20 cellular contexts compared by ENCODE assay signal in the genomic region with DNA sequence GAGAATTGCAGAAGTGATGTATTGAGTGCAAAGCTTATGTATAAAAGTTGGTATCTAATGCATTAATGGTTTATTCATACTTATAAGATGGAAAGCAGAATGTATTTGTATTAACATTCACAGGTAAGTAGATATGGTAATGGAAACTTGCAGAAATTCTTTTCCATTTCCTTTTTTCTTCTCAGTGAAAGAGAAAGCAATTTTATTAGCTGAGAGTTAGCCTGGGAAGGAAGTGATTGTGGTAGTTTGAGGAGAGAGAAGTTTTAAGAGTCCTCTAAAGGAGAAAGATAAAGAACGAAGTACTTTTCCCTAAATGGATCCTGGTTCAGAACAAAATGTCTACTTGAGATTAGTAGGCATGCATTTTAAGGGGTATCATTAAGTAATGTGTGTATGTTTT.
DNase-seq lines count a peak whose midpoint lies in the region; ATAC-seq and TF ChIP-seq lines count a peak whose summit lies in the region.
"Had no signal": no experiment of that assay in that cellular context is flagged by ENCODE, and none has a peak within 500 bp of the region (broad histone marks: within the 10 kb centered on the region; RNA-seq: fewer than 3 reads in every experiment).

No MANE protein-coding gene starts in this region.

- POLR2A ChIA-PET in IMR-90 (lab: Charles Lee; ENCODE audit: unreplicated experiment), result no interaction called here

- H3K9me3 Mint-ChIP-seq in stimulated activated effector memory CD8-positive, alpha-beta T cell treated with anti-CD3 and anti-CD28 coated beads, Interleukin-12 subunit alpha, Interleukin-12 subunit beta, amount 100 ng/mL, for 72 hours, result peaks cover 18% of the 10 kb centered on the region
- H3K9me3 Mint-ChIP-seq: type B pancreatic cell had no signal

- peak overlapping the region; percentile 24 for H2BK5ac ChIP-seq in IMR-90 (ENCODE audit: low read depth, low read length, poor library complexity, severe bottlenecking)

- no peak overlapping the region for H2BK120ac ChIP-seq in IMR-90 (ENCODE audit: low read depth, low read length)

- ATAC-seq in GM19397 (IDR thresholded peaks at IDR 0.05; ENCODE audit: unreplicated experiment) (peak; percentile 35), HG02610 (IDR thresholded peaks at IDR 0.05; ENCODE audit: unreplicated experiment) (peak; percentile 32), IMR-90 (ENCODE audit: low read depth) (no peak), Right ventricle myocardium inferior (no peak)
- no peak for ATAC-seq in stimulated activated effector memory CD8-positive, alpha-beta T cell treated with anti-CD3 and anti-CD28 coated beads, Interleukin-12 subunit alpha, Interleukin-12 subunit beta, amount 100 ng/mL, for 72 hours
- ATAC-seq: HepG2 had no signal

- no peak overlapping the region for H3K4me3 Mint-ChIP-seq in stimulated activated effector memory CD8-positive, alpha-beta T cell treated with anti-CD3 and anti-CD28 coated beads, Interleukin-12 subunit alpha, Interleukin-12 subunit beta, amount 100 ng/mL, for 72 hours
- H3K4me3 Mint-ChIP-seq: activated naive CD8-positive, alpha-beta T cell treated with anti-CD3 and anti-CD28 coated beads for 36 hours; type B pancreatic cell had no signal

- no CpG with 5 or more reads among the region's 1 CpG for WGBS in IMR-90 (ENCODE audit: extremely low coverage in 2 of 2, insufficient read length in 1 of 2), 2 experiments

- H3K9me3 ChIP-seq in BLaER1 treated with 17β-estradiol and CSF1 and Interleukin-3, amounts not matched to agents 10 nM and 100 nM (replicated peaks in 1 of 11), result peaks cover 0 to 10% (median 0%) of the 10 kb centered on the region in 11 experiments; a peak in 5 of 22 replicates
- no peaks in the 10 kb centered on the region for H3K9me3 ChIP-seq in IMR-90 (ENCODE audit: control insufficient read depth, insufficient read depth, low read length)

- in situ Hi-C loops in IMR-90 (cut with MboI; ENCODE audit: low sequenced_read_pairs), result no loop called here

- peaks cover 0 to 84% (median 30%) of the 10 kb centered on the region in 10 experiments; a peak in 14 of 20 replicates for H3K4me1 ChIP-seq in BLaER1 treated with 17β-estradiol and CSF1 and Interleukin-3, amounts not matched to agents 10 nM and 100 nM
- peaks cover 2% of the 10 kb centered on the region; the same call in 1 of the 2 replicates for H3K4me1 ChIP-seq in IMR-90 (ENCODE audit: control insufficient read depth, insufficient read depth, low read length)

- no TSS peak for BruUV-seq in IMR-90 (replicated peaks; lab: Mats Ljungman, UMichigan)

- no peaks in the 10 kb centered on the region for H3K36me3 Mint-ChIP-seq in stimulated activated effector memory CD8-positive, alpha-beta T cell treated with anti-CD3 and anti-CD28 coated beads, Interleukin-12 subunit alpha, Interleukin-12 subunit beta, amount 100 ng/mL, for 72 hours
- H3K36me3 Mint-ChIP-seq: activated naive CD8-positive, alpha-beta T cell treated with anti-CD3 and anti-CD28 coated beads for 36 hours; type B pancreatic cell had no signal

- no peak overlapping the region for H3K4ac ChIP-seq in IMR-90 (ENCODE audit: low read depth, low read length)

- H2AK5ac ChIP-seq in IMR-90 (ENCODE audit: low read depth, low read length), result no peak overlapping the region

- no peak overlapping the region for H3K14ac ChIP-seq in IMR-90 (replicated peaks; ENCODE audit: low read depth, low read length)

- no peak overlapping the region for H4K91ac ChIP-seq in IMR-90 (ENCODE audit: insufficient read depth, low read depth, low read length)

- H4K5ac ChIP-seq in IMR-90 (ENCODE audit: low read depth, low read length), result no peak overlapping the region; the same call in 1 of the 2 replicates

- TF ChIP-seq CTCF in IMR-90 (conservative IDR thresholded peaks at IDR 0.05; ENCODE audit: low read depth, low read length), result no peak

- no peaks in the 10 kb centered on the region for H3K36me3 ChIP-seq in BLaER1 treated with 17β-estradiol and CSF1 and Interleukin-3, amounts not matched to agents 10 nM and 100 nM
- H3K36me3 ChIP-seq in IMR-90 (ENCODE audit: control insufficient read depth, insufficient read depth, low read length), result no peaks in the 10 kb centered on the region

- H4K20me1 ChIP-seq in BLaER1 treated with 17β-estradiol and CSF1 and Interleukin-3, amounts not matched to agents 10 nM and 100 nM, result no peaks in the 10 kb centered on the region
- no peaks in the 10 kb centered on the region for H4K20me1 ChIP-seq in IMR-90 (ENCODE audit: insufficient read depth, low read length)

- DNase-seq in IMR-90, result no peak
- DNase-seq in Right ventricle myocardium inferior (ENCODE audit: missing footprints), result no peak
- no peak for DNase-seq in stimulated activated effector memory CD8-positive, alpha-beta T cell treated with anti-CD3 and anti-CD28 coated beads, Interleukin-12 subunit alpha, Interleukin-12 subunit beta, amount 100 ng/mL, for 72 hours (ENCODE audit: low spot score in 2 of 2)
- no peak for DNase-seq in hepatic stellate cell (ENCODE audit: low spot score)
- DNase-seq in NCI-H1436 treated with DMSO at 0.1 percent for 48 hours (lab: John Stamatoyannopoulos, UW), result no peak
- DNase-seq: activated CD4-positive, alpha-beta T cell treated with anti-CD3 and anti-CD28 coated beads for 48 hours; activated naive CD8-positive, alpha-beta T cell treated with anti-CD3 and anti-CD28 coated beads for 36 hours; activated T-cell treated with anti-CD3 and anti-CD28 coated beads, Interleukin-2, amount 50 U/mL, for 1 hour; Calu3; caudate nucleus; NCI-H146; NCI-H524 treated with DMSO at 0.1 percent for 48 hours; stimulated activated CD4-positive, alpha-beta T cell treated with anti-CD3 and anti-CD28 coated beads, Interleukin-2, amount 100 ng/mL, for 24 hours; T-helper 2 cell had no signal

- H3K27me3 ChIP-seq in BLaER1 treated with 17β-estradiol and CSF1 and Interleukin-3, amounts not matched to agents 10 nM and 100 nM, result no peaks in the 10 kb centered on the region
- no peaks in the 10 kb centered on the region for H3K27me3 ChIP-seq in IMR-90 (ENCODE audit: control insufficient read depth, insufficient read depth, low read length)

- H2BK15ac ChIP-seq in IMR-90 (ENCODE audit: low read depth, low read length), result 0 out of 3 replicates have a peak overlapping the region, but pooled peaks have one; percentile 45

- no peak for TF ChIP-seq POLR2A in IMR-90 (IDR thresholded peaks at IDR 0.05; ENCODE audit: low read depth, low read length)

- H3K4me3 ChIP-seq in BLaER1 treated with 17β-estradiol and CSF1 and Interleukin-3, amounts not matched to agents 10 nM and 100 nM, result no peak overlapping the region
- H3K4me3 ChIP-seq in IMR-90 (ENCODE audit: insufficient read depth, low read depth, low read length), result no peak overlapping the region

- H3K9me1 ChIP-seq in IMR-90 (ENCODE audit: insufficient read depth, low read length), result no peaks in the 10 kb centered on the region

- no peaks in the 10 kb centered on the region; a peak in 1 of 4 replicates for H3K79me1 ChIP-seq in IMR-90 (ENCODE audit: low read depth in 1 of 2, low read length in 2 of 2)

- H3K23ac ChIP-seq in IMR-90 (ENCODE audit: low read depth, low read length), result no peak overlapping the region

- H2BK20ac ChIP-seq in IMR-90 (ENCODE audit: low read depth, low read length), result no peak overlapping the region

- peak overlapping the region in 8 of 11 experiments; percentile 6 to 76 (median 58); a peak in 14 of 22 replicates for H3K4me2 ChIP-seq in BLaER1 treated with 17β-estradiol and CSF1 and Interleukin-3, amounts not matched to agents 10 nM and 100 nM
- H3K4me2 ChIP-seq in IMR-90 (ENCODE audit: low read depth, low read length), result no peak overlapping the region

- dilution Hi-C loops in IMR-90 (cut with HindIII; ENCODE audit: low sequenced_read_pairs, unreplicated experiment), result no loop called here

- no peak overlapping the region for H4K8ac ChIP-seq in IMR-90 (ENCODE audit: low read depth in 2 of 2, low read length in 2 of 2)

- no peak overlapping the region for H3K9ac ChIP-seq in BLaER1 treated with 17β-estradiol and CSF1 and Interleukin-3, amounts not matched to agents 10 nM and 100 nM
- H3K9ac ChIP-seq in IMR-90 (ENCODE audit: low read depth, low read length), result no peak overlapping the region

- no peak overlapping the region for H3K27ac Mint-ChIP-seq in stimulated activated effector memory CD8-positive, alpha-beta T cell treated with anti-CD3 and anti-CD28 coated beads, Interleukin-12 subunit alpha, Interleukin-12 subunit beta, amount 100 ng/mL, for 72 hours
- H3K27ac Mint-ChIP-seq: activated naive CD8-positive, alpha-beta T cell treated with anti-CD3 and anti-CD28 coated beads for 36 hours; type B pancreatic cell had no signal

- peak overlapping the region in 9 of 11 experiments; percentile 3 to 72 (median 55); a peak in 16 of 22 replicates for H3K27ac ChIP-seq in BLaER1 treated with 17β-estradiol and CSF1 and Interleukin-3, amounts not matched to agents 10 nM and 100 nM
- H3K27ac ChIP-seq in IMR-90 (ENCODE audit: insufficient read depth, low read length), result no peak overlapping the region
- H3K27ac ChIP-seq: epithelial cell of prostate had no signal

- H3K4me1 Mint-ChIP-seq in stimulated activated effector memory CD8-positive, alpha-beta T cell treated with anti-CD3 and anti-CD28 coated beads, Interleukin-12 subunit alpha, Interleukin-12 subunit beta, amount 100 ng/mL, for 72 hours, result no peaks in the 10 kb centered on the region
- H3K4me1 Mint-ChIP-seq: activated naive CD8-positive, alpha-beta T cell treated with anti-CD3 and anti-CD28 coated beads for 36 hours had no signal

- no peak overlapping the region for H3K56ac ChIP-seq in IMR-90 (ENCODE audit: extremely low read depth, insufficient read depth, low read length)

- no peak overlapping the region for H2AFZ ChIP-seq in IMR-90 (replicated peaks; ENCODE audit: low read length, poor library complexity)

- CTCF ChIA-PET in IMR-90 (lab: Yijun Ruan, JAX), result interaction anchor here (1.0 kb wide), 1 partner anchor 8 kb away, joined by 3 read pairs; no protein-coding TSS in a partner anchor

- intact Hi-C loops in IMR-90 (cut with micrococcal nuclease), result loop anchor here (2.0 to 10.0 kb wide), 3 partner anchors 68 to 1303 kb away; no protein-coding TSS in a partner anchor
- intact Hi-C loops in Right ventricle myocardium inferior (cut with DNase I), result no loop called here

- no peak for TF ChIP-seq RAD21 in IMR-90 (IDR thresholded peaks at IDR 0.05; ENCODE audit: low read length)

- H3K18ac ChIP-seq in IMR-90 (ENCODE audit: low read depth, low read length), result peak overlapping the region; percentile 35; the same call in 1 of the 2 replicates

- no peak overlapping the region for H2AK9ac ChIP-seq in IMR-90 (replicated peaks; ENCODE audit: low read depth, low read length, poor library complexity)

TF ChIP-seq in IMR-90, 13 proteins besides CTCF, POLR2A, EP300 and RAD21 (continues in another document):
- TF ChIP-seq MAZ (IDR thresholded peaks at IDR 0.05; ENCODE audit: borderline replicate concordance, low read depth, low read length), result no peak
- TF ChIP-seq FOS (IDR thresholded peaks at IDR 0.05; ENCODE audit: low read depth, low read length), result no peak

Comparison
In these comparisons a context has a peak if more than half of its experiments do, and no peak if none do; other contexts are left out.
1. ATAC-seq: peak in GM19397 (single experiment) and HG02610 (single experiment); none in IMR-90 (single experiment), Right ventricle myocardium inferior (single experiment) and stimulated activated effector memory CD8-positive, alpha-beta T cell treated with anti-CD3 and anti-CD28 coated beads, Interleukin-12 subunit alpha, Interleukin-12 subunit beta, amount 100 ng/mL, for 72 hours (single experiment).